Comparison of ENCODE assay signal across 1 cellular context in genomic region chr2:113876503-113877387, GRCh38.
TF ChIP-seq lines count a peak whose summit lies in the region.

No MANE protein-coding gene starts in this region.

TF ChIP-seq in GM23338, 12 proteins besides CTCF, POLR2A, EP300 and RAD21 (continued from another document):
- TF ChIP-seq ZNF462 (CRISPR knock-in tag; IDR thresholded peaks at IDR 0.05) (no peak), ZNF331 (CRISPR knock-in tag; IDR thresholded peaks at IDR 0.05; ENCODE audit: low read depth) (no peak), ETS1 (IDR thresholded peaks at IDR 0.05) (no peak), EZH2phosphoT487 (IDR thresholded peaks at IDR 0.05; ENCODE audit: unreplicated experiment) (no peak)
